In the genomic region with DNA sequence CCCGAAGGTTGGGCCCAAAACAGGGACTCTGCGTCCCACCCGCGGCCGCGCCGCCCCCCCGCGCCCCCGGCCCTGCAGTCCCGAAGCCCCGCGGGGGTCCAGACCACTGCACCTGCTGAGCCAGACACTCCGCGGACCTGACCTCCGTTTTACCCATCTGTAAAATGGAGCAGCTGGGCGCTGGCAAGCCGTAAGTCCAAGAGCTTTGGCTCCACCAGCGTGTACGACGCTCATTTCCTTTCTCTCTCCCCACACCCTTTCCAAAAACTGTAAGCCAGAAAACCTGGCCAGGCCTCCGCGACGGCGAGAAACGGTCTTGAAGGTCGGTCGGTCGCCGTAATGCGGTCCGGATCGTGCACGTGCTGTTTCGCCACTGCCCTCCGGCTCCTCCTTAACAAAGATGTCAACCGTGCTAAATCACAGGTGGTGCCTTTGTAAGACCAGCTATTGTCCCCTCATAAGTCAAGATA, we compare ENCODE assay signal across 9 cellular contexts. TPM values are rescaled to one million over a fixed set of nuclear protein-coding genes. Genes with fewer than 3 reads are reported as not detected.
DNase-seq lines count a peak whose midpoint lies in the region; ATAC-seq and TF ChIP-seq lines count a peak whose summit lies in the region.
"Had no signal": no experiment of that assay in that cellular context is flagged by ENCODE, and none has a peak within 500 bp of the region (broad histone marks: within the 10 kb centered on the region; RNA-seq: fewer than 3 reads in every experiment).

No MANE protein-coding gene starts in this region.

- no peaks in the 10 kb centered on the region for H3K36me3 Mint-ChIP-seq in activated CD8-positive, alpha-beta memory T cell treated with anti-CD3 and anti-CD28 coated beads, Interleukin-2, amount 10 ng/mL, durations not matched to agents 7 days and 5 days
- H3K36me3 Mint-ChIP-seq in activated CD8-positive, alpha-beta T cell treated with anti-CD3 and anti-CD28 coated beads for 36 hours (ENCODE audit: low read depth), result no peaks in the 10 kb centered on the region
- peaks cover 3 to 4% (median 3%) of the 10 kb centered on the region in 3 donors for H3K36me3 Mint-ChIP-seq in immature natural killer cell

- CTCF ChIA-PET in activated CD8-positive, alpha-beta memory T cell treated with anti-CD3 and anti-CD28 coated beads, Interleukin-2, amount 10 ng/mL, durations not matched to agents 7 days and 5 days (lab: Charles Lee), result interaction anchor here (1.3 to 1.7 kb wide), 2 partner anchors 31 to 44 kb away, joined by 3 read pairs; no protein-coding TSS in a partner anchor
- CTCF ChIA-PET in activated CD8-positive, alpha-beta T cell treated with anti-CD3 and anti-CD28 coated beads for 36 hours (lab: Charles Lee), result no interaction called here

- intact Hi-C loops in activated CD8-positive, alpha-beta T cell treated with anti-CD3 and anti-CD28 coated beads for 36 hours (cut with micrococcal nuclease), result no loop called here
- intact Hi-C loops in stomach (cut with DNase I; ENCODE audit: low total_unique reads), result no loop called here

- H3K36me3 ChIP-seq in stomach, result no peaks in the 10 kb centered on the region

- no peak overlapping the region for H3K27ac ChIP-seq in stomach

- no peak for TF ChIP-seq EP300 in stomach (IDR thresholded peaks at IDR 0.05)

- H3K9me3 ChIP-seq in stomach, result no peaks in the 10 kb centered on the region

- WGBS in stomach, 5 donors, result 5 to 11% (median 7%) methylated on average over 30 to 37 of the region's 37 CpGs

- H3K9me3 Mint-ChIP-seq in activated CD8-positive, alpha-beta memory T cell treated with anti-CD3 and anti-CD28 coated beads, Interleukin-2, amount 10 ng/mL, durations not matched to agents 7 days and 5 days (ENCODE audit: low read depth), result no peaks in the 10 kb centered on the region
- no peaks in the 10 kb centered on the region for H3K9me3 Mint-ChIP-seq in activated CD8-positive, alpha-beta T cell treated with anti-CD3 and anti-CD28 coated beads for 36 hours
- H3K9me3 Mint-ChIP-seq in immature natural killer cell, result peaks cover 0 to 6% (median 0%) of the 10 kb centered on the region in 6 donors

- H3K27me3 Mint-ChIP-seq in activated CD8-positive, alpha-beta memory T cell treated with anti-CD3 and anti-CD28 coated beads, Interleukin-2, amount 10 ng/mL, durations not matched to agents 7 days and 5 days, result peaks cover 93% of the 10 kb centered on the region
- peaks cover 82% of the 10 kb centered on the region for H3K27me3 Mint-ChIP-seq in activated CD8-positive, alpha-beta T cell treated with anti-CD3 and anti-CD28 coated beads for 36 hours
- peaks cover 27 to 56% (median 48%) of the 10 kb centered on the region in 3 donors for H3K27me3 Mint-ChIP-seq in immature natural killer cell (ENCODE audit: low read depth in 3 of 3)

- peaks cover 7% of the 10 kb centered on the region for H3K4me1 Mint-ChIP-seq in activated CD8-positive, alpha-beta memory T cell treated with anti-CD3 and anti-CD28 coated beads, Interleukin-2, amount 10 ng/mL, durations not matched to agents 7 days and 5 days
- peaks cover 11% of the 10 kb centered on the region for H3K4me1 Mint-ChIP-seq in activated CD8-positive, alpha-beta T cell treated with anti-CD3 and anti-CD28 coated beads for 36 hours (ENCODE audit: low read depth)
- H3K4me1 Mint-ChIP-seq in immature natural killer cell, result peaks cover 14 to 27% of the 10 kb centered on the region in 2 donors

- peak overlapping the region; percentile 13 to 43 (median 32) for H3K4me3 ChIP-seq in stomach

- TF ChIP-seq POLR2A in stomach (IDR thresholded peaks at IDR 0.05), result no peak

- peaks cover 16 to 99% (median 85%) of the 10 kb centered on the region in 3 donors for H3K27me3 ChIP-seq in stomach

- ATAC-seq in activated CD8-positive, alpha-beta memory T cell treated with anti-CD3 and anti-CD28 coated beads, Interleukin-2, amount 10 ng/mL, durations not matched to agents 7 days and 5 days, result no peak
- ATAC-seq in activated CD8-positive, alpha-beta T cell treated with anti-CD3 and anti-CD28 coated beads for 36 hours, result no peak

- H3K4me1 ChIP-seq in stomach, result peaks cover 14 to 19% (median 16%) of the 10 kb centered on the region in 4 donors

- no peak for TF ChIP-seq CTCF in activated CD8-positive, alpha-beta T cell treated with anti-CD3 and anti-CD28 coated beads for 36 hours (IDR thresholded peaks at IDR 0.05)
- TF ChIP-seq CTCF in stomach (IDR thresholded peaks at IDR 0.05), result no peak

- POLR2A ChIA-PET in activated CD8-positive, alpha-beta T cell treated with anti-CD3 and anti-CD28 coated beads for 36 hours (lab: Charles Lee), result interaction anchor here (0.7 kb wide), 2 partner anchors 10 to 39 kb away, joined by 3 read pairs; no protein-coding TSS in a partner anchor

- DNase-seq in activated CD8-positive, alpha-beta memory T cell treated with anti-CD3 and anti-CD28 coated beads, Interleukin-2, amount 10 ng/mL, durations not matched to agents 7 days and 5 days, result no peak
- DNase-seq in activated CD8-positive, alpha-beta memory T cell treated with anti-CD3 and anti-CD28 coated beads for 24 hours, result no peak
- peak; percentile 7 for DNase-seq in activated CD8-positive, alpha-beta T cell treated with anti-CD3 and anti-CD28 coated beads for 36 hours
- no peak for DNase-seq in immature natural killer cell
- no peak for DNase-seq in stomach
- no peak for DNase-seq in DMS 273 (lab: John Stamatoyannopoulos, UW; ENCODE audit: unreplicated experiment)
- no peak for DNase-seq in mesenteric fat pad (ENCODE audit: low spot score)
- no peak for DNase-seq in ureter (ENCODE audit: low spot score)
- DNase-seq: AML-193 had no signal

- peak overlapping the region; percentile 29 for H3K4me3 Mint-ChIP-seq in activated CD8-positive, alpha-beta memory T cell treated with anti-CD3 and anti-CD28 coated beads, Interleukin-2, amount 10 ng/mL, durations not matched to agents 7 days and 5 days
- peak overlapping the region; percentile 39 for H3K4me3 Mint-ChIP-seq in activated CD8-positive, alpha-beta T cell treated with anti-CD3 and anti-CD28 coated beads for 36 hours
- H3K4me3 Mint-ChIP-seq in immature natural killer cell, result peak overlapping the region; percentile 76 to 87 (median 85)

- peak overlapping the region; percentile 72 for H3K27ac Mint-ChIP-seq in activated CD8-positive, alpha-beta memory T cell treated with anti-CD3 and anti-CD28 coated beads, Interleukin-2, amount 10 ng/mL, durations not matched to agents 7 days and 5 days
- no peak overlapping the region for H3K27ac Mint-ChIP-seq in activated CD8-positive, alpha-beta T cell treated with anti-CD3 and anti-CD28 coated beads for 36 hours
- no peak overlapping the region for H3K27ac Mint-ChIP-seq in immature natural killer cell

RNA-seq across cellular contexts. Expression of a gene that starts 7.8 kb away (rescaled TPM):
- not detected for total RNA-seq in activated CD8-positive, alpha-beta memory T cell treated with anti-CD3 and anti-CD28 coated beads, Interleukin-2, amount 10 ng/mL, durations not matched to agents 7 days and 5 days
- total RNA-seq in activated CD8-positive, alpha-beta T cell treated with anti-CD3 and anti-CD28 coated beads for 36 hours, result not detected
- not detected for polyA plus RNA-seq in immature natural killer cell
- total RNA-seq in stomach, result not detected
- polyA plus RNA-seq in stomach, result not detected
- total RNA-seq in mesenteric fat pad, result not detected
- total RNA-seq in ureter, result 0.18 TPM

Comparison
In these comparisons a context has a peak if more than half of its experiments do, and no peak if none do; other contexts are left out.
1. H3K4me3 Mint-ChIP-seq: peak in every context shown above with its lines; median percentile 85 in immature natural killer cell; 39 in activated CD8-positive, alpha-beta T cell treated with anti-CD3 and anti-CD28 coated beads for 36 hours; 29 in activated CD8-positive, alpha-beta memory T cell treated with anti-CD3 and anti-CD28 coated beads, Interleukin-2, amount 10 ng/mL, durations not matched to agents 7 days and 5 days.